Comparison of ENCODE assay signal across 19 cellular contexts in the genomic region with DNA sequence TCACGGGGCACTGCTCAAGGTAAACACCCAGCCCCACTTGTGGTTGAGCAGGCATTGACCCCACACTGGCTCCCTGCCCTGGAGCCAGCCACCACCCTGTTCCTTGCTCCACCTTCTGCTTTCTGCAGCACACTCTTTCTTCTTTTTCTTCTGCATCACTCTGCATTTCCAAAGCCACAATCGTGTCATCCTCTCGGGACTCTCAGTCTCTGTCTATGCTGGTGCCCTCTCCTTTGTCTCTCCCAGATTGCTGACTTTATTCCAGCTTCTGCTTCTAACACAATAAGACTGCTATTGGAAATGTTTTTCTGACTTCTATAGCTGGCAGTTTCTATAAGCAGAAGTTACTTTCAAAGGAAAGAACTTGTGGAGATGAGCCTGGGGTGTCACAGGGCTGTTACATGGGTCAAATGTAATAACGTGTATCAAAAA. TPM values are rescaled to one million over a fixed set of nuclear protein-coding genes. Genes with fewer than 3 reads are reported as not detected.
A peak's percentile ranks its signal among the peaks of the same experiment; 100 is the strongest.
DNase-seq lines count a peak whose midpoint lies in the region; ATAC-seq, FAIRE-seq and TF ChIP-seq lines count a peak whose summit lies in the region.
"Had no signal": no experiment of that assay in that cellular context is flagged by ENCODE, and none has a peak within 500 bp of the region (broad histone marks: within the 10 kb centered on the region; RNA-seq: fewer than 3 reads in every experiment).

No MANE protein-coding gene starts in this region.

- H3K36me3 ChIP-seq in SK-N-SH (replicated peaks in 1 of 2; ENCODE audit: control insufficient read depth in 1 of 2, insufficient read depth in 2 of 2, low read length in 1 of 2) = no peaks in the 10 kb centered on the region
- H3K36me3 ChIP-seq in uterus = no peaks in the 10 kb centered on the region
- H3K36me3 ChIP-seq: right lobe of liver, transverse colon had no signal

- POLR2A ChIA-PET in naive thymus-derived CD8-positive, alpha-beta T cell (lab: Charles Lee) = interaction anchor here (0.7 to 16.5 kb wide), 8 partner anchors 9 to 285 kb away, joined by 3 to 408 read pairs (median 16); no protein-coding TSS in a partner anchor
- POLR2A ChIA-PET in SK-N-SH (lab: Yijun Ruan, JAX) = no interaction called here

- TF ChIP-seq CTCF in SK-N-SH (IDR thresholded peaks at IDR 0.05) = no peak
- no peak for TF ChIP-seq CTCF in uterus (IDR thresholded peaks at IDR 0.05)

- FAIRE-seq in GM12892 (lab: Jason Lieb, UNC) = no peak
- FAIRE-seq: astrocyte, colon had no signal

- no peaks in the 10 kb centered on the region for H3K27me3 ChIP-seq in SK-N-SH (ENCODE audit: insufficient read depth)
- H3K27me3 ChIP-seq in uterus = peaks cover 0 to 2% of the 10 kb centered on the region in 2 donors
- H3K27me3 ChIP-seq: right lobe of liver, transverse colon had no signal

- peak; percentile 21 to 31 for ATAC-seq in naive thymus-derived CD8-positive, alpha-beta T cell
- ATAC-seq: right lobe of liver had no signal

- H3K4me1 Mint-ChIP-seq in activated T-helper 2 cell treated with anti-CD3 and anti-CD28 coated beads, Interferon-gamma antibody, Interleukin-2, Interleukin-4, amounts not matched to agents 10 μg/mL and 5 μg/mL and 100 μg/mL, durations not matched to agents 14 hours and 24 hours and 36 hours (ENCODE audit: low read depth) = peaks cover 82% of the 10 kb centered on the region
- peaks cover 52 to 93% (median 91%) of the 10 kb centered on the region in 4 donors for H3K4me1 Mint-ChIP-seq in naive thymus-derived CD8-positive, alpha-beta T cell

- no peak for TF ChIP-seq EP300 in SK-N-SH (IDR thresholded peaks at IDR 0.05; ENCODE audit: borderline replicate concordance in 1 of 2, low read depth in 1 of 2, low read length in 1 of 2)

- H3F3A ChIP-seq in SK-N-SH (replicated peaks; ENCODE audit: insufficient read depth) = no peaks in the 10 kb centered on the region

- no peak for TF ChIP-seq POLR2A in GM12892 (IDR thresholded peaks at IDR 0.05; ENCODE audit: low read depth, low read length)
- TF ChIP-seq POLR2A in uterus (IDR thresholded peaks at IDR 0.05) = no peak

- no peaks in the 10 kb centered on the region for H3K79me2 ChIP-seq in SK-N-SH (ENCODE audit: insufficient read depth)

- peaks cover 0 to 3% of the 10 kb centered on the region in 2 experiments; a peak in 1 of 4 replicates for H3K4me1 ChIP-seq in SK-N-SH (ENCODE audit: control insufficient read depth in 1 of 2, insufficient read depth in 2 of 2, low read depth in 1 of 2, low read length in 1 of 2)
- H3K4me1 ChIP-seq in uterus = no peaks in the 10 kb centered on the region
- H3K4me1 ChIP-seq: right lobe of liver had no signal

- intact Hi-C loops in activated T-helper 2 cell treated with anti-CD3 and anti-CD28 coated beads, Interferon-gamma antibody, Interleukin-2, Interleukin-4, amounts not matched to agents 10 μg/mL and 5 μg/mL and 100 μg/mL, durations not matched to agents 14 hours and 24 hours and 36 hours (cut with micrococcal nuclease) = no loop called here
- intact Hi-C loops in uterus (cut with DNase I; ENCODE audit: low total_unique reads) = no loop called here

- H3K27me3 Mint-ChIP-seq in activated T-helper 2 cell treated with anti-CD3 and anti-CD28 coated beads, Interferon-gamma antibody, Interleukin-2, Interleukin-4, amounts not matched to agents 10 μg/mL and 5 μg/mL and 100 μg/mL, durations not matched to agents 14 hours and 24 hours and 36 hours (ENCODE audit: low read depth) = no peaks in the 10 kb centered on the region
- no peaks in the 10 kb centered on the region for H3K27me3 Mint-ChIP-seq in naive thymus-derived CD8-positive, alpha-beta T cell

- 67% methylated on average over 4 of the region's 4 CpGs for WGBS in SK-N-SH (ENCODE audit: low lambda C conversion rate)

- peaks cover 31% of the 10 kb centered on the region for H3K36me3 Mint-ChIP-seq in activated T-helper 2 cell treated with anti-CD3 and anti-CD28 coated beads, Interferon-gamma antibody, Interleukin-2, Interleukin-4, amounts not matched to agents 10 μg/mL and 5 μg/mL and 100 μg/mL, durations not matched to agents 14 hours and 24 hours and 36 hours (ENCODE audit: low read depth)
- peaks cover 0 to 71% (median 4%) of the 10 kb centered on the region in 3 donors for H3K36me3 Mint-ChIP-seq in naive thymus-derived CD8-positive, alpha-beta T cell

- no peak overlapping the region for H2AFZ ChIP-seq in SK-N-SH (ENCODE audit: low read depth)

- H3K4me3 Mint-ChIP-seq in activated T-helper 2 cell treated with anti-CD3 and anti-CD28 coated beads, Interferon-gamma antibody, Interleukin-2, Interleukin-4, amounts not matched to agents 10 μg/mL and 5 μg/mL and 100 μg/mL, durations not matched to agents 14 hours and 24 hours and 36 hours (ENCODE audit: low read depth) = peak overlapping the region; percentile 56
- H3K4me3 Mint-ChIP-seq in naive thymus-derived CD8-positive, alpha-beta T cell = peak overlapping the region; percentile 72 to 99 (median 88)

- H4K20me1 ChIP-seq in SK-N-SH (ENCODE audit: insufficient read depth) = no peaks in the 10 kb centered on the region

- H3K9me3 Mint-ChIP-seq in activated T-helper 2 cell treated with anti-CD3 and anti-CD28 coated beads, Interferon-gamma antibody, Interleukin-2, Interleukin-4, amounts not matched to agents 10 μg/mL and 5 μg/mL and 100 μg/mL, durations not matched to agents 14 hours and 24 hours and 36 hours = no peaks in the 10 kb centered on the region
- no peaks in the 10 kb centered on the region for H3K9me3 Mint-ChIP-seq in naive thymus-derived CD8-positive, alpha-beta T cell

- CTCF ChIA-PET in SK-N-SH (lab: Yijun Ruan, JAX) = no interaction called here

- no peak overlapping the region for H3K9ac ChIP-seq in SK-N-SH

- no peak overlapping the region for H3K4me2 ChIP-seq in SK-N-SH

- H3K9me2 ChIP-seq in SK-N-SH = no peaks in the 10 kb centered on the region

- H3K27ac Mint-ChIP-seq in activated T-helper 2 cell treated with anti-CD3 and anti-CD28 coated beads, Interferon-gamma antibody, Interleukin-2, Interleukin-4, amounts not matched to agents 10 μg/mL and 5 μg/mL and 100 μg/mL, durations not matched to agents 14 hours and 24 hours and 36 hours = peak overlapping the region; percentile 78
- H3K27ac Mint-ChIP-seq in naive thymus-derived CD8-positive, alpha-beta T cell = peak overlapping the region in 8 of 10 donors; percentile 94 to 99 (median 96)

- H3K4me3 ChIP-seq in SK-N-SH (ENCODE audit: low read depth in 2 of 2, low read length in 1 of 2) (no peak overlapping the region), uterus (no peak overlapping the region)
- H3K4me3 ChIP-seq: right lobe of liver, transverse colon had no signal

- no peak for TF ChIP-seq RAD21 in SK-N-SH (IDR thresholded peaks at IDR 0.05; ENCODE audit: low read length)

- DNase-seq in NCI-H1092 treated with DMSO at 0.1 percent for 48 hours (lab: John Stamatoyannopoulos, UW) = peak; percentile 29
- no peak for DNase-seq in NCI-H1092 (lab: John Stamatoyannopoulos, UW)
- DNase-seq in DMS79 treated with DMSO at 0.1 percent for 48 hours (lab: John Stamatoyannopoulos, UW) = peak; percentile 40
- DNase-seq in activated T-helper 2 cell treated with anti-CD3 and anti-CD28 coated beads, Interferon-gamma antibody, Interleukin-2, Interleukin-4, amounts not matched to agents 10 μg/mL and 5 μg/mL and 100 μg/mL, durations not matched to agents 14 hours and 24 hours and 36 hours (ENCODE audit: low spot score) = no peak
- peak in 1 of 10 donors; percentile 38 for DNase-seq in naive thymus-derived CD8-positive, alpha-beta T cell
- no peak for DNase-seq in SK-N-SH
- no peak for DNase-seq in GM12892 (ENCODE audit: insufficient read length)
- no peak for DNase-seq in uterus
- DNase-seq: EL, GOT3, mesenchymal stem cell, NCI-H1694 treated with DMSO at 0.1 percent for 48 hours, right lobe of liver, transverse colon had no signal

- H3K27ac ChIP-seq in SK-N-SH (ENCODE audit: low read depth in 2 of 2, low read length in 1 of 2) (no peak overlapping the region), uterus (no peak overlapping the region)
- H3K27ac ChIP-seq: 22Rv1, C4-2B, right lobe of liver, transverse colon had no signal

- H3K9me3 ChIP-seq in SK-N-SH (no peaks in the 10 kb centered on the region), uterus (no peaks in the 10 kb centered on the region)
- H3K9me3 ChIP-seq: right lobe of liver, transverse colon had no signal

TF ChIP-seq in SK-N-SH, 30 proteins besides CTCF, POLR2A, EP300 and RAD21 (continues in another document):
- no peak for TF ChIP-seq POLR2AphosphoS5 (IDR thresholded peaks at IDR 0.05; ENCODE audit: low read depth, low read length)

RNA-seq across cellular contexts. Expression of a gene that starts 14.4 kb away (rescaled TPM):
- 44.1 and 46.5 TPM in 2 replicates for total RNA-seq in activated T-helper 2 cell treated with anti-CD3 and anti-CD28 coated beads, Interferon-gamma antibody, Interleukin-2, Interleukin-4, amounts not matched to agents 10 μg/mL and 5 μg/mL and 100 μg/mL, durations not matched to agents 14 hours and 24 hours and 36 hours
- total RNA-seq in naive thymus-derived CD8-positive, alpha-beta T cell = 100 to 1,000 TPM; 202 TPM
- 100 to 1,000 TPM in 2 of 3 donors, 10 to 100 TPM in 1; 88.3 to 176 (median 133) TPM for polyA plus RNA-seq in naive thymus-derived CD8-positive, alpha-beta T cell
- 0.13 and 0.15 TPM in 2 replicates for polyA plus RNA-seq in SK-N-SH (2012; rRNA removed)
- 0.04 and 0.18 TPM in 2 replicates for polyA plus RNA-seq in SK-N-SH (2012; cell fraction: cytosol; rRNA removed)
- 0.10 and 0.14 TPM in 2 replicates for polyA plus RNA-seq in SK-N-SH (2012; cell fraction: nucleus; rRNA removed)
- polyA plus RNA-seq in GM12892 (2012; ENCODE audit: missing spikeins) = 3.3 TPM
- total RNA-seq in uterus = 1 to 10 TPM in 1 of 4 donors, under 1 TPM in 1, not detected in 2; 0.97 to 2.0 TPM

RNA-seq across cellular contexts. Expression of a gene that starts 21.8 kb away (rescaled TPM):
- 0.11 TPM in 2 replicates for total RNA-seq in activated T-helper 2 cell treated with anti-CD3 and anti-CD28 coated beads, Interferon-gamma antibody, Interleukin-2, Interleukin-4, amounts not matched to agents 10 μg/mL and 5 μg/mL and 100 μg/mL, durations not matched to agents 14 hours and 24 hours and 36 hours
- total RNA-seq in naive thymus-derived CD8-positive, alpha-beta T cell = under 1 TPM; 0.26 to 0.36 TPM
- polyA plus RNA-seq in naive thymus-derived CD8-positive, alpha-beta T cell = under 1 TPM; 0.20 to 0.41 (median 0.38) TPM
- not detected in 2 replicates for polyA plus RNA-seq in SK-N-SH (2012; rRNA removed)
- not detected in 2 replicates for polyA plus RNA-seq in SK-N-SH (2012; cell fraction: cytosol; rRNA removed)
- not detected in 2 replicates for polyA plus RNA-seq in SK-N-SH (2012; cell fraction: nucleus; rRNA removed)
- not detected for polyA plus RNA-seq in GM12892 (2012; ENCODE audit: missing spikeins)
- under 1 TPM in 1 of 4 donors, not detected in 3; 0.14 TPM for total RNA-seq in uterus
- total RNA-seq: astrocyte, NCI-H460, right lobe of liver, transverse colon had no signal

RNA-seq across cellular contexts. Expression of a gene that starts 44.9 kb away (rescaled TPM):
- 1.7 and 2.0 TPM in 2 replicates for total RNA-seq in activated T-helper 2 cell treated with anti-CD3 and anti-CD28 coated beads, Interferon-gamma antibody, Interleukin-2, Interleukin-4, amounts not matched to agents 10 μg/mL and 5 μg/mL and 100 μg/mL, durations not matched to agents 14 hours and 24 hours and 36 hours
- 10 to 100 TPM; 11.8 to 14.2 TPM for total RNA-seq in naive thymus-derived CD8-positive, alpha-beta T cell
- polyA plus RNA-seq in naive thymus-derived CD8-positive, alpha-beta T cell = 1 to 10 TPM; 1.5 to 3.5 (median 2.8) TPM
- not detected in 2 replicates for polyA plus RNA-seq in SK-N-SH (2012; rRNA removed)
- not detected in 2 replicates for polyA plus RNA-seq in SK-N-SH (2012; cell fraction: cytosol; rRNA removed)
- 0.09 TPM in 1 of 2 replicates, not detected in the other for polyA plus RNA-seq in SK-N-SH (2012; cell fraction: nucleus; rRNA removed)
- not detected for polyA plus RNA-seq in GM12892 (2012; ENCODE audit: missing spikeins)
- not detected for total RNA-seq in uterus
- total RNA-seq: astrocyte, NCI-H460 had no signal

Comparison
In these comparisons a context has a peak if more than half of its experiments do, and no peak if none do; other contexts are left out.
1. DNase-seq: peak in NCI-H1092 treated with DMSO at 0.1 percent for 48 hours (single experiment) and DMS79 treated with DMSO at 0.1 percent for 48 hours (single experiment); none in NCI-H1092 (single experiment), activated T-helper 2 cell treated with anti-CD3 and anti-CD28 coated beads, Interferon-gamma antibody, Interleukin-2, Interleukin-4, amounts not matched to agents 10 μg/mL and 5 μg/mL and 100 μg/mL, durations not matched to agents 14 hours and 24 hours and 36 hours (single experiment), SK-N-SH (single experiment), GM12892 (single experiment) and uterus (0 of 2).
2. RNA of a gene that starts 14.4 kb away (total RNA-seq): 202 TPM in naive thymus-derived CD8-positive, alpha-beta T cell and 44.1 to 46.5 TPM in activated T-helper 2 cell treated with anti-CD3 and anti-CD28 coated beads, Interferon-gamma antibody, Interleukin-2, Interleukin-4, amounts not matched to agents 10 μg/mL and 5 μg/mL and 100 μg/mL, durations not matched to agents 14 hours and 24 hours and 36 hours; 0.97 to 2.0 TPM in uterus; every median in the first group is over 10 times any median in the second.